ENCODE assay signal across 9 cellular contexts in genomic region chr9:136760834-136761544, GRCh38. TPM values are rescaled to one million over a fixed set of nuclear protein-coding genes. Genes with fewer than 3 reads are reported as not detected.
DNase-seq lines count a peak whose midpoint lies in the region; ATAC-seq, FAIRE-seq and TF ChIP-seq lines count a peak whose summit lies in the region.
"Not testable (repeated sequence)": the region's sequence is repeated elsewhere in the genome, so short reads cannot be mapped to it uniquely, and the experiment has no call there.
"Had no signal": no experiment of that assay in that cellular context is flagged by ENCODE, and none has a peak within 500 bp of the region (broad histone marks: within the 10 kb centered on the region; RNA-seq: fewer than 3 reads in every experiment).

No MANE protein-coding gene starts in this region.

- FAIRE-seq in A549 (lab: Jason Lieb, UNC): peak; percentile 96

- H3K9me3 ChIP-seq in A549: not testable (repeated sequence)

- not testable (repeated sequence) for H3K36me3 Mint-ChIP-seq in WTC11; progenitor cell of endocrine pancreas (ENCODE audit: insufficient read depth)

- not testable (repeated sequence) for H3K27me3 Mint-ChIP-seq in WTC11 (ENCODE audit: low read depth); progenitor cell of endocrine pancreas

- not testable (repeated sequence) for H3K4me3 Mint-ChIP-seq in WTC11; progenitor cell of endocrine pancreas (ENCODE audit: low read depth)

- TF ChIP-seq EP300 in A549 (IDR thresholded peaks at IDR 0.05): not testable (repeated sequence)

- ATAC-seq in A549: peak; percentile 80 to 82
- ATAC-seq in WTC11: peak; percentile 15; the same call in 1 of the 2 replicates

- not testable (repeated sequence) for H3K4me3 ChIP-seq in A549; Jurkat, Clone E6-1 (ENCODE audit: low read length)

- DNase-seq in A549 (ENCODE audit: low read depth in 1 of 2, low spot score in 1 of 2) (peak; percentile 63 to 81), GF-D8 (lab: John Stamatoyannopoulos, UW) (peak; percentile 13), NOMO-1 (lab: John Stamatoyannopoulos, UW; ENCODE audit: unreplicated experiment in 2 of 2) (peak; percentile 63 to 75), WTC11 (ENCODE audit: low spot score) (peak; percentile 65), dedifferentiated amniotic fluid mesenchymal stem cell (ENCODE audit: extremely low spot score) (peak; percentile 42), iris pigment epithelial cell (ENCODE audit: low read depth) (peak; percentile 62)
- peak; percentile 17 for DNase-seq in Jurkat, Clone E6-1 (ENCODE audit: low read depth, low spot score)
- DNase-seq in progenitor cell of endocrine pancreas (ENCODE audit: low spot score, unreplicated experiment): not testable (repeated sequence)

- H3K27ac Mint-ChIP-seq in WTC11, progenitor cell of endocrine pancreas: not testable (repeated sequence)

- WGBS in A549 (ENCODE audit: missing lambda C conversion rate): 26% methylated on average over 20 of the region's 22 CpGs

- TF ChIP-seq RAD21 in A549 (conservative IDR thresholded peaks at IDR 0.05 in 1 of 2, IDR thresholded peaks at IDR 0.05 in 1 of 2): peak in 1 of 2 experiments; percentile 43; a peak in 2 of 5 replicates

- POLR2A ChIA-PET in A549 (lab: Yijun Ruan, JAX); WTC11 (lab: Charles Lee): not testable (repeated sequence)

- TF ChIP-seq CTCF in A549 (IDR thresholded peaks at IDR 0.05): peak; percentile 58
- TF ChIP-seq CTCF in WTC11 (IDR thresholded peaks at IDR 0.05): not testable (repeated sequence)
- TF ChIP-seq CTCF in progenitor cell of endocrine pancreas (IDR thresholded peaks at IDR 0.05; ENCODE audit: unreplicated experiment): peak; percentile 56

- CTCF ChIA-PET in A549 (lab: Yijun Ruan, JAX): interaction anchor here (0.7 to 28.0 kb wide), 15 partner anchors 15 to 268 kb away, joined by 3 to 625 read pairs (median 4); partner anchors contain the start of genes LCN10, LCN6, RABL6 and TMEM141
- CTCF ChIA-PET in WTC11 (lab: Charles Lee): interaction anchor here (0.8 to 3.7 kb wide), 8 partner anchors 10 to 218 kb away, joined by 3 to 23 read pairs (median 3); partner anchors contain the start of gene LCN10

- TF ChIP-seq POLR2A in A549 (IDR thresholded peaks at IDR 0.05; ENCODE audit: low read length): not testable (repeated sequence)

- H3K4me2 ChIP-seq in A549: peak overlapping the region; percentile 64; the same call in 2 of the 3 replicates

- not testable (repeated sequence) for H3K9me3 Mint-ChIP-seq in WTC11; progenitor cell of endocrine pancreas (ENCODE audit: low read depth)

- peaks cover 12% of the 10 kb centered on the region for H3K4me1 ChIP-seq in A549

- H3K4me1 Mint-ChIP-seq in WTC11: peaks cover 11% of the 10 kb centered on the region
- H3K4me1 Mint-ChIP-seq in progenitor cell of endocrine pancreas (ENCODE audit: low read depth): not testable (repeated sequence)

- peak overlapping the region; percentile 39 to 63; a peak in 3 of 6 replicates for H3K27ac ChIP-seq in A549

TF ChIP-seq in A549, 52 proteins besides CTCF, POLR2A, EP300 and RAD21:
- TF ChIP-seq MAX (IDR thresholded peaks at IDR 0.05) (0 out of 2 replicates have a peak, but pooled peaks have one; percentile 36), SMC3 (IDR thresholded peaks at IDR 0.05) (0 out of 3 replicates have a peak, but pooled peaks have one; percentile 7), MAZ (IDR thresholded peaks at IDR 0.05; ENCODE audit: borderline replicate concordance, low read depth, low read length) (0 out of 2 replicates have a peak, but pooled peaks have one; percentile 16)

RNA-seq across cellular contexts. Expression of gene LCN8, which starts 2.9 kb away (rescaled TPM):
- polyA plus RNA-seq in A549 (2011; rRNA removed): not detected in 2 replicates
- polyA plus RNA-seq in A549 (2012; cell fraction: cytosol; rRNA removed): not detected in 2 replicates
- 0.05 TPM in 1 of 2 replicates, not detected in the other for polyA plus RNA-seq in A549 (2012; cell fraction: nucleus; rRNA removed)
- not detected in 3 replicates for polyA plus RNA-seq in A549 (2017; fragmentation: RNase III; extraction: RNeasy Plus Mini Kit Qiagen cat#74134 plus additional on column Dnase treatment)
- not detected in 2 replicates for polyA minus RNA-seq in A549 (2011; rRNA and poly(A)+ RNA removed)
- polyA plus RNA-seq in Jurkat, Clone E6-1 (2012; ENCODE audit: insufficient read depth, insufficient read length): not detected
- total RNA-seq in WTC11 (2021): 0.21 TPM in 1 of 3 replicates, not detected in the others
- not detected in 2 replicates for total RNA-seq in progenitor cell of endocrine pancreas
- total RNA-seq: CD4-positive, CD25-positive, alpha-beta regulatory T cell had no signal
- polyA plus RNA-seq: CD4-positive, CD25-positive, alpha-beta regulatory T cell had no signal

RNA-seq across cellular contexts. Expression of gene LCN15, which starts 3.3 kb away (rescaled TPM):
- 0.10 and 0.24 TPM in 2 replicates for polyA plus RNA-seq in A549 (2011; rRNA removed)
- 0.05 and 0.08 TPM in 2 replicates for polyA plus RNA-seq in A549 (2012; cell fraction: cytosol; rRNA removed)
- polyA plus RNA-seq in A549 (2012; cell fraction: nucleus; rRNA removed): 0.18 and 0.20 TPM in 2 replicates
- polyA plus RNA-seq in A549 (2017; fragmentation: RNase III; extraction: RNeasy Plus Mini Kit Qiagen cat#74134 plus additional on column Dnase treatment): 0.07 to 0.09 TPM in 2 of 3 replicates, not detected in the other
- polyA minus RNA-seq in A549 (2011; rRNA and poly(A)+ RNA removed): not detected in 2 replicates
- not detected for polyA plus RNA-seq in Jurkat, Clone E6-1 (2012; ENCODE audit: insufficient read depth, insufficient read length)
- total RNA-seq in WTC11 (2021): 0.52 to 1.0 TPM (median 0.96 TPM) in 3 replicates
- total RNA-seq in progenitor cell of endocrine pancreas: not detected in 2 replicates
- total RNA-seq: CD4-positive, CD25-positive, alpha-beta regulatory T cell had no signal
- polyA plus RNA-seq: CD4-positive, CD25-positive, alpha-beta regulatory T cell had no signal

RNA-seq across cellular contexts. Expression of gene LCN6, which starts 12.7 kb away (rescaled TPM):
- polyA plus RNA-seq in A549 (2011; rRNA removed) (not detected in 2 replicates), A549 (2017; fragmentation: RNase III; extraction: RNeasy Plus Mini Kit Qiagen cat#74134 plus additional on column Dnase treatment) (not detected in 3 replicates)
- polyA plus RNA-seq in A549 (2012; cell fraction: cytosol; rRNA removed): not detected in 2 replicates
- polyA plus RNA-seq in A549 (2012; cell fraction: nucleus; rRNA removed): not detected in 2 replicates
- not detected in 2 replicates for polyA minus RNA-seq in A549 (2011; rRNA and poly(A)+ RNA removed)
- polyA plus RNA-seq in Jurkat, Clone E6-1 (2012; ENCODE audit: insufficient read depth, insufficient read length): not detected
- total RNA-seq in WTC11 (2021) (not detected in 3 replicates), progenitor cell of endocrine pancreas (not detected in 2 replicates)
- total RNA-seq: CD4-positive, CD25-positive, alpha-beta regulatory T cell had no signal
- polyA plus RNA-seq: CD4-positive, CD25-positive, alpha-beta regulatory T cell had no signal

RNA-seq across cellular contexts. Expression of gene LCN10, which starts 18.2 kb away (rescaled TPM):
- polyA plus RNA-seq in A549 (2011; rRNA removed): not detected in 2 replicates
- not detected in 2 replicates for polyA plus RNA-seq in A549 (2012; cell fraction: cytosol; rRNA removed)
- not detected in 2 replicates for polyA plus RNA-seq in A549 (2012; cell fraction: nucleus; rRNA removed)
- polyA plus RNA-seq in A549 (2017; fragmentation: RNase III; extraction: RNeasy Plus Mini Kit Qiagen cat#74134 plus additional on column Dnase treatment): not detected in 3 replicates
- polyA minus RNA-seq in A549 (2011; rRNA and poly(A)+ RNA removed): not detected in 2 replicates
- polyA plus RNA-seq in Jurkat, Clone E6-1 (2012; ENCODE audit: insufficient read depth, insufficient read length): 1.1 TPM
- 2.4 to 3.7 TPM (median 3.3 TPM) in 3 replicates for total RNA-seq in WTC11 (2021)
- total RNA-seq in progenitor cell of endocrine pancreas: 0.42 TPM in 1 of 2 replicates, not detected in the other

RNA-seq across cellular contexts. Expression of gene TMEM141, which starts 30.2 kb away (rescaled TPM):
- polyA plus RNA-seq in A549 (2011; rRNA removed): 64.5 and 78.0 TPM in 2 replicates
- polyA plus RNA-seq in A549 (2012; cell fraction: cytosol; rRNA removed): 104 and 117 TPM in 2 replicates
- 75.8 and 78.8 TPM in 2 replicates for polyA plus RNA-seq in A549 (2012; cell fraction: nucleus; rRNA removed)
- polyA plus RNA-seq in A549 (2017; fragmentation: RNase III; extraction: RNeasy Plus Mini Kit Qiagen cat#74134 plus additional on column Dnase treatment): 69.9 to 71.0 TPM (median 70.7 TPM) in 3 replicates
- 27.4 and 35.2 TPM in 2 replicates for polyA minus RNA-seq in A549 (2011; rRNA and poly(A)+ RNA removed)
- 98.0 TPM for polyA plus RNA-seq in Jurkat, Clone E6-1 (2012; ENCODE audit: insufficient read depth, insufficient read length)
- 72.0 to 86.7 TPM (median 86.1 TPM) in 3 replicates for total RNA-seq in WTC11 (2021)
- 57.8 and 62.2 TPM in 2 replicates for total RNA-seq in progenitor cell of endocrine pancreas
